ENCODE assay signal across 1 cellular context in genomic region chr11:61775606-61776554, GRCh38.
A peak's percentile ranks its signal among the peaks of the same experiment; 100 is the strongest.
TF ChIP-seq lines count a peak whose summit lies in the region.

No MANE protein-coding gene starts in this region.

TF ChIP-seq in K562, 482 proteins besides CTCF, POLR2A, EP300 and RAD21:
- TF ChIP-seq ZBTB26 (CRISPR knock-in tag; IDR thresholded peaks at IDR 0.05), result peak; percentile 32; the same call in 1 of the 2 replicates
- TF ChIP-seq NONO (IDR thresholded peaks at IDR 0.05; ENCODE audit: low read depth in 2 of 2, low read length in 1 of 2), result no peak
- TF ChIP-seq ZNF143 (CRISPR knock-in tag; IDR thresholded peaks at IDR 0.05), result no peak
- TF ChIP-seq POLR3A (IDR thresholded peaks at IDR 0.05; ENCODE audit: borderline replicate concordance, extremely low read depth, insufficient read depth, insufficient read length), result no peak
- TF ChIP-seq POLR2AphosphoS5 (IDR thresholded peaks at IDR 0.05; ENCODE audit: control insufficient read depth, insufficient read depth, low read depth, low read length), result no peak
- no peak for TF ChIP-seq ZHX1 (conservative IDR thresholded peaks at IDR 0.05; ENCODE audit: low read length)
- TF ChIP-seq SMAD4 (CRISPR knock-in tag; conservative IDR thresholded peaks at IDR 0.05), result no peak
- no peak for TF ChIP-seq NCOR1 (IDR thresholded peaks at IDR 0.05)
- TF ChIP-seq REST (CRISPR knock-in tag; IDR thresholded peaks at IDR 0.05; ENCODE audit: low read depth), result no peak
- TF ChIP-seq ID3 (CRISPR knock-in tag; IDR thresholded peaks at IDR 0.05), result no peak
- TF ChIP-seq ID3 (tag; IDR thresholded peaks at IDR 0.05), result no peak
- TF ChIP-seq TSC22D4 (tag; IDR thresholded peaks at IDR 0.05), result no peak
- no peak for TF ChIP-seq ZNF165 (CRISPR knock-in tag; IDR thresholded peaks at IDR 0.05; ENCODE audit: borderline replicate concordance)
- TF ChIP-seq ZNF655 (CRISPR knock-in tag; IDR thresholded peaks at IDR 0.05), result no peak
- no peak for TF ChIP-seq BDP1 (IDR thresholded peaks at IDR 0.05; ENCODE audit: insufficient read depth, insufficient read length)
- peak; percentile 44; the same call in 1 of the 2 replicates for TF ChIP-seq SUPT5H (IDR thresholded peaks at IDR 0.05)
- TF ChIP-seq PREB (CRISPR knock-in tag; IDR thresholded peaks at IDR 0.05), result no peak
- TF ChIP-seq POLR2G (IDR thresholded peaks at IDR 0.05; ENCODE audit: low read depth, low read length), result peak; percentile 55
- no peak for TF ChIP-seq MBD1 (CRISPR knock-in tag; IDR thresholded peaks at IDR 0.05)
- no peak for TF ChIP-seq TSHZ1 (CRISPR knock-in tag; IDR thresholded peaks at IDR 0.05)
- TF ChIP-seq EGR1 (conservative IDR thresholded peaks at IDR 0.05), result peak; percentile 80
- peak; percentile 15; the same call in 1 of the 2 replicates for TF ChIP-seq USF2 (CRISPR knock-in tag; IDR thresholded peaks at IDR 0.05)
- no peak for TF ChIP-seq MXD1 (CRISPR knock-in tag; IDR thresholded peaks at IDR 0.05; ENCODE audit: borderline replicate concordance, poor library complexity, severe bottlenecking)
- no peak for TF ChIP-seq BCL6 (CRISPR knock-in tag; IDR thresholded peaks at IDR 0.05)
